ENCODE assay signal across 23 cellular contexts in genomic region chr1:103284270-103284669, GRCh38.
DNase-seq lines count a peak whose midpoint lies in the region; ATAC-seq and TF ChIP-seq lines count a peak whose summit lies in the region.
"Had no signal": no experiment of that assay in that cellular context is flagged by ENCODE, and none has a peak within 500 bp of the region (broad histone marks: within the 10 kb centered on the region; RNA-seq: fewer than 3 reads in every experiment).

No MANE protein-coding gene starts in this region.

- H3K36me3 Mint-ChIP-seq in chondrocyte (ENCODE audit: low read depth), result peaks cover 6% of the 10 kb centered on the region
- H3K36me3 Mint-ChIP-seq: activated naive CD8-positive, alpha-beta T cell; stimulated activated memory B cell treated with anti-CD40 and anti-IgM and Interleukin-4, amounts not matched to agents 10 μg/mL and 1 μg/mL and 100 μg/mL, for 72 hours had no signal

- H3K27me3 ChIP-seq in MG63, result no peaks in the 10 kb centered on the region
- H3K27me3 ChIP-seq: BLaER1 treated with 17β-estradiol and CSF1 and Interleukin-3, amounts not matched to agents 10 nM and 100 nM; tibial artery had no signal

- H3K36me3 ChIP-seq in MG63, result no peaks in the 10 kb centered on the region
- H3K36me3 ChIP-seq: BLaER1 treated with 17β-estradiol and CSF1 and Interleukin-3, amounts not matched to agents 10 nM and 100 nM; tibial artery had no signal

- peaks cover 31% of the 10 kb centered on the region for H3K4me1 Mint-ChIP-seq in chondrocyte (ENCODE audit: low read depth)
- H3K4me1 Mint-ChIP-seq: naive thymus-derived CD8-positive, alpha-beta T cell; stimulated activated memory B cell treated with anti-CD40 and anti-IgM and Interleukin-4, amounts not matched to agents 10 μg/mL and 1 μg/mL and 100 μg/mL, for 72 hours had no signal

- no peak for TF ChIP-seq CTCF in AG09319 (IDR thresholded peaks at IDR 0.05; ENCODE audit: low read depth, low read length)
- no peak for TF ChIP-seq CTCF in chondrocyte (IDR thresholded peaks at IDR 0.05)

- H3K9me3 Mint-ChIP-seq in chondrocyte (ENCODE audit: low read depth), result peaks cover 18% of the 10 kb centered on the region
- H3K9me3 Mint-ChIP-seq: activated CD8-positive, alpha-beta T cell treated with anti-CD3 and anti-CD28 coated beads for 36 hours had no signal

- H3K27me3 Mint-ChIP-seq in chondrocyte (ENCODE audit: low read depth), result no peaks in the 10 kb centered on the region
- H3K27me3 Mint-ChIP-seq: activated CD8-positive, alpha-beta T cell treated with anti-CD3 and anti-CD28 coated beads for 36 hours; activated naive CD8-positive, alpha-beta T cell; naive thymus-derived CD8-positive, alpha-beta T cell; stimulated activated memory B cell treated with anti-CD40 and anti-IgM and Interleukin-4, amounts not matched to agents 10 μg/mL and 1 μg/mL and 100 μg/mL, for 72 hours had no signal

- H3K4me3 Mint-ChIP-seq in chondrocyte (ENCODE audit: unreplicated experiment), result peak overlapping the region; percentile 5
- H3K4me3 Mint-ChIP-seq: activated CD8-positive, alpha-beta T cell treated with anti-CD3 and anti-CD28 coated beads for 36 hours; activated naive CD8-positive, alpha-beta T cell; activated T-cell treated with anti-CD3 and anti-CD28 coated beads, Interleukin-2, amount 50 U/mL, for 4 hours; naive thymus-derived CD8-positive, alpha-beta T cell; stimulated activated memory B cell treated with anti-CD40 and anti-IgM and Interleukin-4, amounts not matched to agents 10 μg/mL and 1 μg/mL and 100 μg/mL, for 72 hours had no signal

- H3K4me3 ChIP-seq in MG63, result no peak overlapping the region
- H3K4me3 ChIP-seq: BLaER1 treated with 17β-estradiol and CSF1 and Interleukin-3, amounts not matched to agents 10 nM and 100 nM; psoas muscle; tibial artery had no signal

- ATAC-seq in GM18868 (IDR thresholded peaks at IDR 0.05; ENCODE audit: unreplicated experiment) (no peak), GM19035 (IDR thresholded peaks at IDR 0.05; ENCODE audit: unreplicated experiment) (no peak)
- ATAC-seq: activated CD8-positive, alpha-beta T cell treated with anti-CD3 and anti-CD28 coated beads for 36 hours; activated T-cell treated with anti-CD3 and anti-CD28 coated beads, Interleukin-2, amount 50 U/mL, for 4 hours; naive thymus-derived CD8-positive, alpha-beta T cell; psoas muscle; stimulated activated memory B cell treated with anti-CD40 and anti-IgM and Interleukin-4, amounts not matched to agents 10 μg/mL and 1 μg/mL and 100 μg/mL, for 72 hours had no signal

- DNase-seq in AG09319 (ENCODE audit: extremely low read depth, low read depth) (peak; percentile 5), NCI-H526 (lab: John Stamatoyannopoulos, UW) (peak; percentile 16 to 45), chondrocyte (ENCODE audit: low spot score) (no peak), myocyte (ENCODE audit: low read depth) (peak; percentile 50), MG63 (no peak), NCI-H1417 treated with DMSO at 0.1 percent for 48 hours (lab: John Stamatoyannopoulos, UW) (no peak)
- DNase-seq: activated CD4-positive, CD25-positive, alpha-beta regulatory T cell; activated CD8-positive, alpha-beta T cell treated with anti-CD3 and anti-CD28 coated beads for 36 hours; activated T-cell treated with anti-CD3 and anti-CD28 coated beads, Interleukin-2, amount 50 U/mL, for 4 hours; effector memory CD4-positive, alpha-beta T cell; hippocampal formation; naive thymus-derived CD8-positive, alpha-beta T cell; NCI-H187; NCI-H524; psoas muscle; Right ventricle myocardium superior; T-helper 2 cell; tibial artery had no signal

- H3K27ac Mint-ChIP-seq in chondrocyte (ENCODE audit: unreplicated experiment), result peak overlapping the region; percentile 67
- H3K27ac Mint-ChIP-seq: activated CD8-positive, alpha-beta T cell treated with anti-CD3 and anti-CD28 coated beads for 36 hours; activated naive CD8-positive, alpha-beta T cell; naive thymus-derived CD8-positive, alpha-beta T cell; stimulated activated memory B cell treated with anti-CD40 and anti-IgM and Interleukin-4, amounts not matched to agents 10 μg/mL and 1 μg/mL and 100 μg/mL, for 72 hours had no signal

- H3K9me3 ChIP-seq in MG63, result no peaks in the 10 kb centered on the region
- H3K9me3 ChIP-seq: psoas muscle had no signal

Comparison
In these comparisons a context has a peak if more than half of its experiments do, and no peak if none do; other contexts are left out.
1. DNase-seq: peak in AG09319 (single experiment), NCI-H526 (2 of 2) and myocyte (single experiment); none in chondrocyte (single experiment), MG63 (single experiment) and NCI-H1417 treated with DMSO at 0.1 percent for 48 hours (single experiment).